In genomic region chrX:40926739-40927427, GRCh38 we compare ENCODE assay signal across 8 cellular contexts.
A peak's percentile ranks its signal among the peaks of the same experiment; 100 is the strongest.
DNase-seq lines count a peak whose midpoint lies in the region; ATAC-seq, FAIRE-seq and TF ChIP-seq lines count a peak whose summit lies in the region.
"Not testable (repeated sequence)": the region's sequence is repeated elsewhere in the genome, so short reads cannot be mapped to it uniquely, and the experiment has no call there.

No MANE protein-coding gene starts in this region.

- not testable (repeated sequence) for H3K4me2 ChIP-seq in astrocyte (ENCODE audit: low read length); osteoblast (ENCODE audit: insufficient read depth, low read length)

- H3K4me3 ChIP-seq in astrocyte (ENCODE audit: insufficient read depth, low read depth, low read length); osteoblast (ENCODE audit: insufficient read depth, low read length): not testable (repeated sequence)

- H3K79me2 ChIP-seq in astrocyte (ENCODE audit: insufficient read depth, low read length); osteoblast (ENCODE audit: insufficient read depth, low read length): not testable (repeated sequence)

- peaks cover 10% of the 10 kb centered on the region for H3K4me1 Mint-ChIP-seq in astrocyte (ENCODE audit: low read depth, unreplicated experiment)

- H3K36me3 Mint-ChIP-seq in astrocyte (ENCODE audit: low read depth, unreplicated experiment), result not testable (repeated sequence)

- not testable (repeated sequence) for TF ChIP-seq CTCF in astrocyte (IDR thresholded peaks at IDR 0.05; ENCODE audit: insufficient read depth, low read depth, low read length); foreskin keratinocyte (conservative IDR thresholded peaks at IDR 0.05); osteoblast (IDR thresholded peaks at IDR 0.05; ENCODE audit: extremely low read depth, low read depth, low read length)

- H3K9ac ChIP-seq in astrocyte (ENCODE audit: low read length), result not testable (repeated sequence)

- H3K9me3 Mint-ChIP-seq in astrocyte (ENCODE audit: unreplicated experiment), result not testable (repeated sequence)

- peak; percentile 84 for ATAC-seq in foreskin keratinocyte

- FAIRE-seq in astrocyte (lab: Jason Lieb, UNC) (peak; percentile 99), colon (lab: Jason Lieb, UNC) (peak; percentile 79)

- H3K4me1 ChIP-seq in astrocyte (ENCODE audit: insufficient read depth, low read length); foreskin keratinocyte; osteoblast (ENCODE audit: insufficient read depth, low read length): not testable (repeated sequence)

- H3K27ac ChIP-seq in astrocyte (ENCODE audit: low read depth, low read length), result peak overlapping the region; percentile 84
- H3K27ac ChIP-seq in foreskin keratinocyte, result not testable (repeated sequence)
- H3K27ac ChIP-seq in osteoblast (ENCODE audit: low read depth, low read length), result peak overlapping the region; percentile 74

- not testable (repeated sequence) for H3K27me3 ChIP-seq in astrocyte (ENCODE audit: insufficient read depth, low read length); foreskin keratinocyte; osteoblast (ENCODE audit: insufficient read depth, low read length)

- not testable (repeated sequence) for H2AFZ ChIP-seq in astrocyte (ENCODE audit: low read depth, low read length); osteoblast (ENCODE audit: low read length)

- H3K36me3 ChIP-seq in astrocyte (ENCODE audit: insufficient read depth, low read length); osteoblast (ENCODE audit: insufficient read depth, low read length): not testable (repeated sequence)

- H4K20me1 ChIP-seq in astrocyte (ENCODE audit: insufficient read depth, low read length); osteoblast (ENCODE audit: insufficient read depth, low read length): not testable (repeated sequence)

- not testable (repeated sequence) for H3K27me3 Mint-ChIP-seq in astrocyte (ENCODE audit: low read depth, unreplicated experiment)

- H3K9me3 ChIP-seq in astrocyte (ENCODE audit: insufficient read depth, low read depth, low read length); osteoblast (ENCODE audit: low read depth, low read length): not testable (repeated sequence)

- peak; percentile 27 for DNase-seq in A172 (ENCODE audit: low spot score)
- DNase-seq in EL, result peak; percentile 60
- peak; percentile 38 for DNase-seq in HT1080 (ENCODE audit: low read depth)
- DNase-seq in RKO (ENCODE audit: low spot score), result peak; percentile 55
- peak; percentile 70 for DNase-seq in astrocyte (ENCODE audit: low read depth)
- DNase-seq in foreskin keratinocyte, result peak; percentile 47 to 71
- DNase-seq in osteoblast (ENCODE audit: insufficient read length, low spot score, missing footprints), result not testable (repeated sequence)

- peak overlapping the region; percentile 72 for H3K27ac Mint-ChIP-seq in astrocyte (ENCODE audit: unreplicated experiment)

- H3K4me3 Mint-ChIP-seq in astrocyte (ENCODE audit: unreplicated experiment), result not testable (repeated sequence)
